ENCODE assay signal across 19 cellular contexts in genomic region chr5:87421307-87421706, GRCh38. TPM values are rescaled to one million over a fixed set of nuclear protein-coding genes. Genes with fewer than 3 reads are reported as not detected.
A peak's percentile ranks its signal among the peaks of the same experiment; 100 is the strongest.
DNase-seq lines count a peak whose midpoint lies in the region; TF ChIP-seq lines count a peak whose summit lies in the region.
"Had no signal": no experiment of that assay in that cellular context is flagged by ENCODE, and none has a peak within 500 bp of the region (broad histone marks: within the 10 kb centered on the region; RNA-seq: fewer than 3 reads in every experiment).

No MANE protein-coding gene starts in this region.

- CTCF ChIA-PET in RWPE1 (lab: Yijun Ruan, JAX) (interaction anchor here (0.8 kb wide), 1 partner anchor 93 kb away, joined by 3 read pairs; no protein-coding TSS in a partner anchor), HEK293T (lab: Yijun Ruan, JAX) (no interaction called here)

- H3K4me1 Mint-ChIP-seq in neural progenitor cell (no peaks in the 10 kb centered on the region), chondrocyte (ENCODE audit: low read depth) (no peaks in the 10 kb centered on the region)
- H3K4me1 Mint-ChIP-seq: CD4-positive, CD25-positive, alpha-beta regulatory T cell had no signal

- H3K9me3 Mint-ChIP-seq in neural progenitor cell (no peaks in the 10 kb centered on the region), chondrocyte (ENCODE audit: low read depth) (no peaks in the 10 kb centered on the region)

- DNase-seq in LHCN-M2 (ENCODE audit: low read depth) (peak; percentile 25), RWPE1 (ENCODE audit: low spot score) (peak; percentile 57), epithelial cell of prostate (ENCODE audit: low read depth, low spot score) (peak; percentile 72), neural progenitor cell (ENCODE audit: low spot score) (no peak), chondrocyte (ENCODE audit: low spot score) (no peak), NCI-H2227 treated with DMSO at 0.1 percent for 48 hours (lab: John Stamatoyannopoulos, UW) (no peak), HEK293T (ENCODE audit: extremely low spot score) (no peak), NCI-H1092 treated with DMSO at 0.1 percent for 48 hours (lab: John Stamatoyannopoulos, UW) (no peak)
- DNase-seq: CD4-positive, CD25-positive, alpha-beta regulatory T cell; IMR-90; KG1; NCI-H1105 treated with DMSO at 0.1 percent for 48 hours; NCI-H2029; NCI-H446 treated with DMSO at 0.1 percent for 48 hours; NCI-H526 treated with DMSO at 0.1 percent for 48 hours; RPMI8226; SIG-M5 had no signal

- TF ChIP-seq CTCF in RWPE1 (conservative IDR thresholded peaks at IDR 0.05; ENCODE audit: low read depth) (no peak), neural progenitor cell (IDR thresholded peaks at IDR 0.05) (no peak), chondrocyte (IDR thresholded peaks at IDR 0.05) (no peak)

- H3K4me3 ChIP-seq in neural progenitor cell: no peak overlapping the region
- H3K4me3 ChIP-seq: BLaER1, SK-N-MC had no signal

- H3K27ac Mint-ChIP-seq in neural progenitor cell: no peak overlapping the region
- no peak overlapping the region for H3K27ac Mint-ChIP-seq in chondrocyte (ENCODE audit: unreplicated experiment)

- no peak overlapping the region for H3K9ac ChIP-seq in neural progenitor cell
- H3K9ac ChIP-seq: BLaER1 had no signal

- H3K27me3 Mint-ChIP-seq in neural progenitor cell (ENCODE audit: insufficient read depth, low read depth) (peaks cover 2% of the 10 kb centered on the region), chondrocyte (ENCODE audit: low read depth) (no peaks in the 10 kb centered on the region)

- H2AFZ ChIP-seq in neural progenitor cell (replicated peaks): peak overlapping the region; percentile 42

- H3K4me1 ChIP-seq in neural progenitor cell: no peaks in the 10 kb centered on the region
- H3K4me1 ChIP-seq: BLaER1 had no signal

- no peaks in the 10 kb centered on the region for H3F3A ChIP-seq in neural progenitor cell (ENCODE audit: low read depth)

- no peaks in the 10 kb centered on the region for H3K36me3 ChIP-seq in neural progenitor cell
- H3K36me3 ChIP-seq: BLaER1 had no signal

- H3K9me3 ChIP-seq in neural progenitor cell (ENCODE audit: low read depth): no peaks in the 10 kb centered on the region
- H3K9me3 ChIP-seq: BLaER1 had no signal

- no peaks in the 10 kb centered on the region for H3K27me3 ChIP-seq in neural progenitor cell
- H3K27me3 ChIP-seq: BLaER1 had no signal

- H3K36me3 Mint-ChIP-seq in neural progenitor cell (no peaks in the 10 kb centered on the region), chondrocyte (ENCODE audit: low read depth) (no peaks in the 10 kb centered on the region)
- H3K36me3 Mint-ChIP-seq: CD4-positive, CD25-positive, alpha-beta regulatory T cell had no signal

- POLR2A ChIA-PET in RWPE1 (lab: Yijun Ruan, JAX; ENCODE audit: low non-redundant PET): no interaction called here
- POLR2A ChIA-PET in HEK293T (lab: Yijun Ruan, JAX): no interaction called here

- H3K27ac ChIP-seq in RWPE1 (no peak overlapping the region; the same call in 1 of the 2 replicates), epithelial cell of prostate (peak overlapping the region; percentile 39), neural progenitor cell (no peak overlapping the region)
- H3K27ac ChIP-seq: BLaER1, SK-N-MC had no signal

- H3K4me2 ChIP-seq in neural progenitor cell: no peak overlapping the region
- H3K4me2 ChIP-seq: BLaER1 had no signal

- H4K20me1 ChIP-seq in neural progenitor cell (ENCODE audit: low read depth): no peaks in the 10 kb centered on the region
- H4K20me1 ChIP-seq: BLaER1 had no signal

- no peak overlapping the region for H3K4me3 Mint-ChIP-seq in neural progenitor cell
- H3K4me3 Mint-ChIP-seq in chondrocyte (ENCODE audit: unreplicated experiment): no peak overlapping the region
- H3K4me3 Mint-ChIP-seq: CD4-positive, CD25-positive, alpha-beta regulatory T cell had no signal

- no peaks in the 10 kb centered on the region for H3K79me2 ChIP-seq in neural progenitor cell (ENCODE audit: low read depth)

TF ChIP-seq in HEK293T, 16 proteins besides CTCF, POLR2A, EP300 and RAD21:
- TF ChIP-seq SP1 (IDR thresholded peaks at IDR 0.05) (no peak), L3MBTL2 (conservative IDR thresholded peaks at IDR 0.05) (no peak), BHLHE40 (IDR thresholded peaks at IDR 0.05; ENCODE audit: borderline replicate concordance) (no peak), HDGF (IDR thresholded peaks at IDR 0.05; ENCODE audit: borderline replicate concordance) (no peak), PKNOX1 (IDR thresholded peaks at IDR 0.05) (no peak), LEF1 (IDR thresholded peaks at IDR 0.05; ENCODE audit: borderline replicate concordance) (no peak), TARDBP (IDR thresholded peaks at IDR 0.05) (no peak)

RNA-seq across cellular contexts. Expression of gene CCNH, which starts 8.6 kb away (rescaled TPM):
- 59.4 and 71.2 TPM in 2 replicates for total RNA-seq in LHCN-M2 (2014; rRNA removed)
- polyA plus RNA-seq in LHCN-M2 (2012): 32.7 TPM
- total RNA-seq in neural progenitor cell (ENCODE audit: low replicate concordance): 70.1 and 86.1 TPM in 2 replicates
- total RNA-seq in chondrocyte: 23.1 to 30.3 TPM (median 25.3 TPM) in 3 replicates

Comparison
In these comparisons a context has a peak if more than half of its experiments do, and no peak if none do; other contexts are left out.
1. DNase-seq: peak in LHCN-M2 (single experiment), RWPE1 (single experiment) and epithelial cell of prostate (single experiment); none in neural progenitor cell (single experiment), chondrocyte (single experiment), NCI-H2227 treated with DMSO at 0.1 percent for 48 hours (single experiment), HEK293T (single experiment) and NCI-H1092 treated with DMSO at 0.1 percent for 48 hours (single experiment).